8 cellular contexts compared by ENCODE assay signal in the genomic region with DNA sequence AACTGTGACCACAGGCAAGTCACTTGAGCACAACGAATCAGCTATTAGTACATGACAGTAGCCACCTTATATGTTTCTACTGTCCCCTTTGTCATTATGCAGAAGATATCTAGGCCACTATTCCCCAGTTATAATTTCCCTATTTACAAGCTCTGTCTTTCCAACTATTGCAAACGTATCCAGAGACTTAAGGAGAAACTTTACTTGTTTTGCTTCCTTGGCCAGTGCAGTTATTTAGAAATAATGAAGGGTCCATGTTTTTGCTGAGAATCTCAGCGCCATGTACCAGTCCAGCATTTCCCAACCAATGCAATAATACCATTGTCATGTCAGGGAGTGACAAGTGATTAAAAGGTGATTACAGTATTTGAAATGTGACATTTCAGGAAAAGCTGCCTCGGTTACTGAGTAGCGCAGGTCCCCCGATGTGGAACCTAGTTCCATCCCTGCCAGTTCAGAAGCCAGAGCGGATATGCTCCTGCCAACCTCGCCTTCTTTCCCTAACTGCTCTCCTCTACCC. TPM values are rescaled to one million over a fixed set of nuclear protein-coding genes. Genes with fewer than 3 reads are reported as not detected.
DNase-seq lines count a peak whose midpoint lies in the region; ATAC-seq and TF ChIP-seq lines count a peak whose summit lies in the region.

No MANE protein-coding gene starts in this region.

- DNase-seq in AG04449 (ENCODE audit: low read depth, low spot score) (no peak), T-cell (no peak), foreskin fibroblast (no peak), pons (ENCODE audit: low spot score) (peak; percentile 43), NCI-H2171 (lab: John Stamatoyannopoulos, UW) (no peak)
- no peak for DNase-seq in effector CD8-positive, alpha-beta T cell (lab: John Stamatoyannopoulos, UW)

- H3K4me1 Mint-ChIP-seq in T-cell = peaks cover 18 to 23% (median 21%) of the 10 kb centered on the region in 3 donors

- H3K4me3 ChIP-seq in AG04449 (ENCODE audit: low read depth, low read length) (peak overlapping the region; percentile 75), foreskin fibroblast (ENCODE audit: low read depth in 1 of 2, low read length in 2 of 2) (peak overlapping the region; percentile 84)

- CTCF ChIA-PET in AG04449 (lab: Yijun Ruan, JAX) (interaction anchor here (1.2 kb wide), 1 partner anchor 63 kb away, joined by 4 read pairs; no protein-coding TSS in a partner anchor), T-cell (lab: Charles Lee) (interaction anchor here in 1 of 2 donors (0.6 kb wide), 1 partner anchor 116 kb away, joined by 3 read pairs; no protein-coding TSS in a partner anchor)

- peak overlapping the region; percentile 77 to 87 (median 80) for H3K4me3 Mint-ChIP-seq in T-cell

- peaks cover 11% of the 10 kb centered on the region for H3K36me3 Mint-ChIP-seq in T-cell

- H3K27ac Mint-ChIP-seq in T-cell = peak overlapping the region; percentile 34 to 72

- POLR2A ChIA-PET in AG04449 (lab: Yijun Ruan, JAX) (no interaction called here), T-cell (lab: Charles Lee) (interaction anchor here (0.8 to 1.4 kb wide), 2 partner anchors 66 to 117 kb away, joined by 3 to 4 read pairs; no protein-coding TSS in a partner anchor)

- H3K9me3 Mint-ChIP-seq in T-cell = no peaks in the 10 kb centered on the region

- TF ChIP-seq CTCF in AG04449 (IDR thresholded peaks at IDR 0.05; ENCODE audit: insufficient read depth, low read length, missing control alignments) (no peak), foreskin fibroblast (IDR thresholded peaks at IDR 0.05; ENCODE audit: low read depth, low read length) (no peak)

- ATAC-seq in GM21526 (IDR thresholded peaks at IDR 0.05; ENCODE audit: low FRiP score, unreplicated experiment) (peak; percentile 28), T-cell (replicated peaks in 1 of 4) (peak in 2 of 4 experiments; percentile 8 to 18), HG02840 (IDR thresholded peaks at IDR 0.05; ENCODE audit: low FRiP score, unreplicated experiment) (no peak)

- no peaks in the 10 kb centered on the region for H3K27me3 Mint-ChIP-seq in T-cell

RNA-seq across cellular contexts. Expression of a gene that starts 0.7 kb away (rescaled TPM):
- total RNA-seq in T-cell = 10 to 100 TPM in 3 of 5 donors, 1 to 10 TPM in 2; 5.7 to 12.4 (median 10.3) TPM

RNA-seq across cellular contexts. Expression of a gene that starts 37.1 kb away (rescaled TPM):
- 10 to 100 TPM in 2 of 5 donors, 1 to 10 TPM in 2, under 1 TPM in 1; 0.38 to 22.3 (median 8.0) TPM for total RNA-seq in T-cell
